ENCODE assay signal across 16 cellular contexts in the genomic region with DNA sequence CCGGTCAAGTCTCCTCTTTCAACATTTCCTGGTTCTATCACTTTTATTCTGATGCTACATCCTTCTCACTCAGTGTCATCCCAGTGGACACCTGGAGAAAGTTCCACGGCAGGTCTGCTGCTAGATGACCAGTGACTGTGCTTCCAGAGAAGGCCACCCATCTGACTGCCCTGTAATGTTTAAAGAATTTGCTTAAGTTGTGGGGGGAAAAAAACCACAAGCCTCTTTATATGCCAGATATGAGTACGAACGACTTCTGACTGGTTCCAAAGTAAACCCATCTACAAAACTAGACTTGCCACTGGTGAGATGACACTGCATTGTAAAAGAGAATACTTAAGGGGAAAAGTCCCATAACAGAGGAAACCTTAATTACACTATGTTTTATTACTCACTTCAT.
DNase-seq lines count a peak whose midpoint lies in the region; TF ChIP-seq lines count a peak whose summit lies in the region.
"Had no signal": no experiment of that assay in that cellular context is flagged by ENCODE, and none has a peak within 500 bp of the region (broad histone marks: within the 10 kb centered on the region; RNA-seq: fewer than 3 reads in every experiment).

No MANE protein-coding gene starts in this region.

- H3K27me3 ChIP-seq in BLaER1 treated with 17β-estradiol and CSF1 and Interleukin-3, amounts not matched to agents 10 nM and 100 nM, result no peaks in the 10 kb centered on the region
- H3K27me3 ChIP-seq in vagina, result no peaks in the 10 kb centered on the region

- peaks cover 5 to 28% (median 19%) of the 10 kb centered on the region in 10 experiments; a peak in 15 of 20 replicates for H3K4me1 ChIP-seq in BLaER1 treated with 17β-estradiol and CSF1 and Interleukin-3, amounts not matched to agents 10 nM and 100 nM
- H3K4me1 ChIP-seq in vagina, result no peaks in the 10 kb centered on the region
- H3K4me1 ChIP-seq: A549 had no signal

- no peak for TF ChIP-seq POLR2A in vagina (IDR thresholded peaks at IDR 0.05)

- no peaks in the 10 kb centered on the region for H4K20me1 ChIP-seq in BLaER1 treated with 17β-estradiol and CSF1 and Interleukin-3, amounts not matched to agents 10 nM and 100 nM

- H3K36me3 ChIP-seq in BLaER1 treated with 17β-estradiol and CSF1 and Interleukin-3, amounts not matched to agents 10 nM and 100 nM, result no peaks in the 10 kb centered on the region
- H3K36me3 ChIP-seq in vagina, result no peaks in the 10 kb centered on the region

- intact Hi-C loops in vagina (cut with DNase I), result no loop called here

- H3K9ac ChIP-seq in BLaER1 treated with 17β-estradiol and CSF1 and Interleukin-3, amounts not matched to agents 10 nM and 100 nM, result no peak overlapping the region
- H3K9ac ChIP-seq: GM23248 had no signal

- DNase-seq in HT1080 (ENCODE audit: low read depth) (peak; percentile 3), kidney tubule cell (ENCODE audit: low spot score) (peak; percentile 60), COLO668 (lab: John Stamatoyannopoulos, UW; ENCODE audit: unreplicated experiment) (no peak), AG08395 (ENCODE audit: low spot score) (no peak), vagina (ENCODE audit: extremely low spot score in 2 of 2) (no peak)
- DNase-seq: 8988T; ACHN; CD4-positive, alpha-beta T cell; CD8-positive, alpha-beta memory T cell; COR-L47; DMS153; DND-41; GM23248; H9 had no signal

- H3K4me2 ChIP-seq in BLaER1 treated with 17β-estradiol and CSF1 and Interleukin-3, amounts not matched to agents 10 nM and 100 nM, result peak overlapping the region in 7 of 11 experiments; percentile 4 to 50 (median 37); a peak in 10 of 22 replicates
- H3K4me2 ChIP-seq: A549 had no signal

- no peak overlapping the region for H3K27ac ChIP-seq in BLaER1 treated with 17β-estradiol and CSF1 and Interleukin-3, amounts not matched to agents 10 nM and 100 nM
- H3K27ac ChIP-seq in vagina, result no peak overlapping the region
- H3K27ac ChIP-seq: A549, GM23248 had no signal

- no peak overlapping the region for H3K4me3 ChIP-seq in BLaER1 treated with 17β-estradiol and CSF1 and Interleukin-3, amounts not matched to agents 10 nM and 100 nM
- H3K4me3 ChIP-seq in vagina, result no peak overlapping the region
- H3K4me3 ChIP-seq: A549, GM23248 had no signal

- no peak for TF ChIP-seq CTCF in vagina (IDR thresholded peaks at IDR 0.05)

- no peaks in the 10 kb centered on the region; a peak in 2 of 22 replicates for H3K9me3 ChIP-seq in BLaER1 treated with 17β-estradiol and CSF1 and Interleukin-3, amounts not matched to agents 10 nM and 100 nM (replicated peaks in 1 of 11)
- no peaks in the 10 kb centered on the region for H3K9me3 ChIP-seq in vagina
- H3K9me3 ChIP-seq: A549 had no signal

Comparison
In these comparisons a context has a peak if more than half of its experiments do, and no peak if none do; other contexts are left out.
1. DNase-seq: peak in HT1080 (single experiment) and kidney tubule cell (single experiment); none in COLO668 (single experiment), AG08395 (single experiment) and vagina (0 of 2).